In the genomic region with DNA sequence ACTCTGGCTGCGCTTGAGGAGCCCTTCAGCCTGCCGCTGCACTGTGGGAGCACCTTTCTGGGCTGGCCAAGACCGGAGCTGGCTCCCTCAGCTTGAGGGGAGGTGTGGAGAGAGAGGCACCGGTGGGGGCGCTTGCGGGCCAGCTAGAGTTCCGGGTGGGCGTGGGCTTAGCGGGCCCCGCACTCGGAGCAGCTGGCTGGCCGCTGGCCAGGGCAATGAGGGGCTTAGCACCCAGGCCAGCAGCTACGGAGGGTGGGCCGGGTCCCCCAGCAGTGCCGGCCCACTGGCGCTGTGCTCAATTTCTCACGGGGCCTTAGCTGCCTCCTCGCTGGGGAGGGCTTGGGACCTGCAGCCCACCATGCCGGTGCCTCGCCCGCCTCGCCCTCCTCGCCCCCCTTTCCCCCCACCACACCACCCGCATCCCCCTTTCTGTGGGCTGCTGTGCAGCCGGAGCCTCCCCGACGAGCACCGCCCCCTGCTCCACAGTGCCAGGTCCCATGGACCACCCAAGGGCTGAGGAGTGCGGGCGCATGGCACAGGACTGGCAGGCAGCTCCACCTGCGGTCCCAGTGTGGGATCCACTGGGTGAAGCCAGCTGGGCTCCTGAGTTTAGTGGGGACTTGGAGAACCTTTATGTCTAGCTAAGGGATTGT, we compare ENCODE assay signal across 15 cellular contexts.
DNase-seq lines count a peak whose midpoint lies in the region; ATAC-seq, FAIRE-seq and TF ChIP-seq lines count a peak whose summit lies in the region.
"Had no signal": no experiment of that assay in that cellular context is flagged by ENCODE, and none has a peak within 500 bp of the region (broad histone marks: within the 10 kb centered on the region; RNA-seq: fewer than 3 reads in every experiment).

No MANE protein-coding gene starts in this region.

- no peaks in the 10 kb centered on the region for H3K4me1 ChIP-seq in kidney (ENCODE audit: control insufficient read depth in 1 of 2, insufficient read depth in 1 of 2, low read depth in 1 of 2, low read length in 2 of 2)
- no peaks in the 10 kb centered on the region for H3K4me1 ChIP-seq in breast epithelium
- H3K4me1 ChIP-seq in prostate gland (replicated peaks) = no peaks in the 10 kb centered on the region
- H3K4me1 ChIP-seq: BLaER1 treated with 17β-estradiol and CSF1 and Interleukin-3, amounts not matched to agents 10 nM and 100 nM had no signal

- 94% methylated on average over 29 of the region's 31 CpGs for WGBS in prostate gland

- TF ChIP-seq CTCF in kidney (IDR thresholded peaks at IDR 0.05; ENCODE audit: borderline replicate concordance, extremely low read depth, insufficient read depth) = no peak
- TF ChIP-seq CTCF in osteocyte (IDR thresholded peaks at IDR 0.05) = no peak
- no peak for TF ChIP-seq CTCF in breast epithelium (IDR thresholded peaks at IDR 0.05)
- TF ChIP-seq CTCF in prostate gland (IDR thresholded peaks at IDR 0.05) = no peak

- DNase-seq in cardiac septum (ENCODE audit: low spot score) = peak; percentile 64
- DNase-seq in Right ventricle myocardium superior = no peak
- DNase-seq in T-helper 22 cell (ENCODE audit: low read depth) = peak; percentile 0
- DNase-seq in kidney = peak; percentile 73
- peak; percentile 83 for DNase-seq in osteocyte (ENCODE audit: extremely low spot score, unreplicated experiment)
- no peak for DNase-seq in stimulated activated CD4-positive, alpha-beta T cell treated with anti-CD3 and anti-CD28 coated beads, Interleukin-2, amount 100 ng/mL, for 48 hours
- no peak for DNase-seq in breast epithelium (ENCODE audit: low spot score in 2 of 2)
- DNase-seq in prostate gland (ENCODE audit: low spot score) = no peak
- DNase-seq: ACHN; CD4-positive, CD25-positive, alpha-beta regulatory T cell; DMS53; GM23248 had no signal

- no peak for ATAC-seq in Right ventricle myocardium superior (ENCODE audit: poor library complexity)

- H3K27ac Mint-ChIP-seq in osteocyte (ENCODE audit: unreplicated experiment) = no peak overlapping the region
- H3K27ac Mint-ChIP-seq: CD4-positive, CD25-positive, alpha-beta regulatory T cell had no signal

- no peaks in the 10 kb centered on the region for H3K9me3 Mint-ChIP-seq in osteocyte (ENCODE audit: unreplicated experiment)

- no peak for FAIRE-seq in kidney (lab: Jason Lieb, UNC)
- FAIRE-seq: GM18507, H54 had no signal

- H3K4me3 Mint-ChIP-seq in osteocyte (ENCODE audit: unreplicated experiment) = no peak overlapping the region
- H3K4me3 Mint-ChIP-seq: CD4-positive, CD25-positive, alpha-beta regulatory T cell had no signal

- no peaks in the 10 kb centered on the region for H3K27me3 Mint-ChIP-seq in osteocyte (ENCODE audit: unreplicated experiment)
- H3K27me3 Mint-ChIP-seq: CD4-positive, CD25-positive, alpha-beta regulatory T cell had no signal

- H3K9me3 ChIP-seq in kidney (ENCODE audit: control insufficient read depth in 1 of 2, low read length in 2 of 2) = no peaks in the 10 kb centered on the region
- peaks cover 0 to 6% of the 10 kb centered on the region in 2 donors for H3K9me3 ChIP-seq in breast epithelium
- H3K9me3 ChIP-seq in prostate gland = no peaks in the 10 kb centered on the region

- no peaks in the 10 kb centered on the region for H3K27me3 ChIP-seq in breast epithelium
- no peaks in the 10 kb centered on the region for H3K27me3 ChIP-seq in prostate gland (replicated peaks; ENCODE audit: insufficient read depth)
- H3K27me3 ChIP-seq: BLaER1 treated with 17β-estradiol and CSF1 and Interleukin-3, amounts not matched to agents 10 nM and 100 nM had no signal

- no peaks in the 10 kb centered on the region for H3K36me3 Mint-ChIP-seq in osteocyte (ENCODE audit: unreplicated experiment)
- H3K36me3 Mint-ChIP-seq: CD4-positive, CD25-positive, alpha-beta regulatory T cell had no signal

- H3K27ac ChIP-seq in kidney (ENCODE audit: low read depth in 2 of 2, low read length in 2 of 2) = no peak overlapping the region
- H3K27ac ChIP-seq in breast epithelium = no peak overlapping the region
- no peak overlapping the region for H3K27ac ChIP-seq in prostate gland
- H3K27ac ChIP-seq: BLaER1 treated with 17β-estradiol and CSF1 and Interleukin-3, amounts not matched to agents 10 nM and 100 nM; GM23248 had no signal

- intact Hi-C loops in cardiac septum (cut with DNase I) (no loop called here), Right ventricle myocardium superior (cut with DNase I) (no loop called here), kidney (cut with DNase I) (no loop called here), breast epithelium (cut with DNase I; ENCODE audit: low total_unique reads) (no loop called here), prostate gland (cut with DNase I) (no loop called here)

- H3K4me3 ChIP-seq in kidney (ENCODE audit: low read length in 2 of 2) = no peak overlapping the region
- H3K4me3 ChIP-seq in breast epithelium = no peak overlapping the region
- no peak overlapping the region for H3K4me3 ChIP-seq in prostate gland
- H3K4me3 ChIP-seq: BLaER1 treated with 17β-estradiol and CSF1 and Interleukin-3, amounts not matched to agents 10 nM and 100 nM; GM23248 had no signal

- H3K36me3 ChIP-seq in kidney (ENCODE audit: control insufficient read depth in 1 of 2, insufficient read depth in 2 of 2, low read length in 2 of 2) (no peaks in the 10 kb centered on the region), breast epithelium (no peaks in the 10 kb centered on the region), prostate gland (no peaks in the 10 kb centered on the region)
- H3K36me3 ChIP-seq: BLaER1 treated with 17β-estradiol and CSF1 and Interleukin-3, amounts not matched to agents 10 nM and 100 nM had no signal

- no peak overlapping the region for H3K9ac ChIP-seq in kidney (ENCODE audit: low read length in 2 of 2)
- H3K9ac ChIP-seq: BLaER1 treated with 17β-estradiol and CSF1 and Interleukin-3, amounts not matched to agents 10 nM and 100 nM; GM23248 had no signal

- TF ChIP-seq POLR2A in breast epithelium (IDR thresholded peaks at IDR 0.05) = no peak
- no peak for TF ChIP-seq POLR2A in prostate gland (IDR thresholded peaks at IDR 0.05)

- H3K4me1 Mint-ChIP-seq in osteocyte (ENCODE audit: unreplicated experiment) = no peaks in the 10 kb centered on the region
- H3K4me1 Mint-ChIP-seq: CD4-positive, CD25-positive, alpha-beta regulatory T cell had no signal

Comparison
In these comparisons a context has a peak if more than half of its experiments do, and no peak if none do; other contexts are left out.
1. DNase-seq: peak in cardiac septum (single experiment), T-helper 22 cell (single experiment), kidney (single experiment) and osteocyte (single experiment); none in Right ventricle myocardium superior (single experiment), stimulated activated CD4-positive, alpha-beta T cell treated with anti-CD3 and anti-CD28 coated beads, Interleukin-2, amount 100 ng/mL, for 48 hours (0 of 2), breast epithelium (0 of 2) and prostate gland (single experiment).